In genomic region chr12:6868211-6869048, GRCh38 we compare ENCODE assay signal across 8 cellular contexts. TPM values are rescaled to one million over a fixed set of nuclear protein-coding genes. Genes with fewer than 3 reads are reported as not detected.
A peak's percentile ranks its signal among the peaks of the same experiment; 100 is the strongest.
DNase-seq lines count a peak whose midpoint lies in the region; ATAC-seq, FAIRE-seq and TF ChIP-seq lines count a peak whose summit lies in the region.

No MANE protein-coding gene starts in this region.

- peak; percentile 27 for TF ChIP-seq CTCF in GM10266 (IDR thresholded peaks at IDR 0.05; ENCODE audit: control insufficient read depth, insufficient read depth, low read depth, missing control alignments)
- TF ChIP-seq CTCF in cardiac fibroblast (IDR thresholded peaks at IDR 0.05; ENCODE audit: low read depth, low read length), result peak; percentile 20
- TF ChIP-seq CTCF in mesothelial cell of epicardium (IDR thresholded peaks at IDR 0.05; ENCODE audit: unreplicated experiment), result no peak

- no peak for ATAC-seq in GM19463 (IDR thresholded peaks at IDR 0.05; ENCODE audit: unreplicated experiment)
- ATAC-seq in HG03469 (IDR thresholded peaks at IDR 0.05; ENCODE audit: unreplicated experiment), result no peak

- peaks cover 25% of the 10 kb centered on the region for H3K36me3 Mint-ChIP-seq in mesothelial cell of epicardium

- H3K27ac Mint-ChIP-seq in mesothelial cell of epicardium, result peak overlapping the region; percentile 83

- DNase-seq in GM10266 (ENCODE audit: extremely low spot score) (no peak), NCI-H2171 (lab: John Stamatoyannopoulos, UW) (peak; percentile 89), cardiac fibroblast (ENCODE audit: low read depth in 2 of 2) (peak in 1 of 2 donors; percentile 50), mesothelial cell of epicardium (ENCODE audit: low spot score in 2 of 2, unreplicated experiment in 2 of 2) (no peak), urothelium cell line (ENCODE audit: low spot score) (peak; percentile 33), DMS153 treated with DMSO at 0.1 percent for 48 hours (lab: John Stamatoyannopoulos, UW; ENCODE audit: unreplicated experiment) (no peak)

- H3K4me1 Mint-ChIP-seq in mesothelial cell of epicardium, result peaks cover 34% of the 10 kb centered on the region

- no peaks in the 10 kb centered on the region for H3K27me3 Mint-ChIP-seq in mesothelial cell of epicardium (ENCODE audit: low read depth)

- H3K9me3 Mint-ChIP-seq in mesothelial cell of epicardium, result no peaks in the 10 kb centered on the region

- peak overlapping the region; percentile 93 for H3K4me3 Mint-ChIP-seq in mesothelial cell of epicardium

- H3K4me3 ChIP-seq in cardiac fibroblast (replicated peaks in 1 of 2; ENCODE audit: low read depth in 2 of 2, low read length in 2 of 2), result peak overlapping the region; percentile 78 to 98

- FAIRE-seq in urothelium cell line (lab: Jason Lieb, UNC), result peak; percentile 30

RNA-seq across cellular contexts. Expression of gene TPI1, which starts 1.1 kb away (rescaled TPM):
- 473 to 488 TPM (median 484 TPM) in 3 replicates for total RNA-seq in mesothelial cell of epicardium

RNA-seq across cellular contexts. Expression of gene SPSB2, which starts 4.7 kb away (rescaled TPM):
- total RNA-seq in mesothelial cell of epicardium, result 2.4 to 4.1 TPM (median 2.9 TPM) in 3 replicates

RNA-seq across cellular contexts. Expression of gene USP5, which starts 16.5 kb away (rescaled TPM):
- 119 to 126 TPM (median 122 TPM) in 3 replicates for total RNA-seq in mesothelial cell of epicardium

RNA-seq across cellular contexts. Expression of gene CDCA3, which starts 17.3 kb away (rescaled TPM):
- 11.9 to 18.6 TPM (median 14.3 TPM) in 3 replicates for total RNA-seq in mesothelial cell of epicardium

RNA-seq across cellular contexts. Expression of gene GNB3, which starts 27.7 kb away (rescaled TPM):
- total RNA-seq in mesothelial cell of epicardium, result 22.9 to 24.3 TPM (median 23.0 TPM) in 3 replicates

Comparison
In these comparisons a context has a peak if more than half of its experiments do, and no peak if none do; other contexts are left out.
1. DNase-seq: peak in NCI-H2171 (single experiment) and urothelium cell line (single experiment); none in GM10266 (single experiment), mesothelial cell of epicardium (0 of 2) and DMS153 treated with DMSO at 0.1 percent for 48 hours (single experiment).